ENCODE assay signal across 15 cellular contexts in genomic region chr2:234911271-234911670, GRCh38. TPM values are rescaled to one million over a fixed set of nuclear protein-coding genes. Genes with fewer than 3 reads are reported as not detected.
DNase-seq lines count a peak whose midpoint lies in the region; ATAC-seq and TF ChIP-seq lines count a peak whose summit lies in the region.
"Had no signal": no experiment of that assay in that cellular context is flagged by ENCODE, and none has a peak within 500 bp of the region (broad histone marks: within the 10 kb centered on the region; RNA-seq: fewer than 3 reads in every experiment).

No MANE protein-coding gene starts in this region.

- H3K18ac ChIP-seq in trophoblast cell (ENCODE audit: low read length): no peak overlapping the region

- no peak overlapping the region for H3K14ac ChIP-seq in trophoblast cell (ENCODE audit: low read length)

- H3K4me2 ChIP-seq in trophoblast cell (ENCODE audit: low read length): no peak overlapping the region

- no peak for ATAC-seq in Right ventricle myocardium superior (ENCODE audit: poor library complexity)
- no peak for ATAC-seq in activated naive CD4-positive, alpha-beta T cell treated with anti-CD3 and anti-CD28 coated beads, Interleukin-2, amount 50 U/mL, for 72 hours
- ATAC-seq: T-cell had no signal

- no peak overlapping the region for H3K27ac Mint-ChIP-seq in activated naive CD4-positive, alpha-beta T cell treated with anti-CD3 and anti-CD28 coated beads, Interleukin-2, amount 50 U/mL, for 72 hours
- H3K27ac Mint-ChIP-seq: immature natural killer cell, T-cell had no signal

- no peak overlapping the region for H3K9ac ChIP-seq in trophoblast cell (ENCODE audit: low read length)

- H3K79me1 ChIP-seq in trophoblast cell (ENCODE audit: low read length): no peaks in the 10 kb centered on the region

- H3K4me1 ChIP-seq in trophoblast cell (ENCODE audit: control insufficient read depth in 1 of 2, insufficient read depth in 2 of 2, low read length in 2 of 2): peaks cover 3% of the 10 kb centered on the region in 2 experiments
- H3K4me1 ChIP-seq: Caco-2 had no signal

- H4K91ac ChIP-seq in trophoblast cell (ENCODE audit: low read depth, low read length): no peak overlapping the region

- H3K4me3 ChIP-seq in trophoblast cell (ENCODE audit: low read depth, low read length): no peak overlapping the region

- no peaks in the 10 kb centered on the region for H3K36me3 ChIP-seq in trophoblast cell (ENCODE audit: control insufficient read depth in 1 of 2, insufficient read depth in 2 of 2, low read length in 2 of 2)

- H2BK5ac ChIP-seq in trophoblast cell (ENCODE audit: low read depth, low read length, poor library complexity): no peak overlapping the region

- POLR2A ChIA-PET in RWPE1 (lab: Yijun Ruan, JAX; ENCODE audit: low non-redundant PET): no interaction called here

- no peak overlapping the region for H4K12ac ChIP-seq in trophoblast cell (ENCODE audit: low read depth, low read length)

- H3K27ac ChIP-seq in RWPE1 (peak overlapping the region; percentile 8; the same call in 1 of the 2 replicates), epithelial cell of prostate (no peak overlapping the region), trophoblast cell (ENCODE audit: low read depth, low read length) (no peak overlapping the region)

- no peak overlapping the region for H2BK12ac ChIP-seq in trophoblast cell (ENCODE audit: low read length)

- peak; percentile 82 for DNase-seq in GM04504 (ENCODE audit: low read depth)
- peak; percentile 45 for DNase-seq in RWPE1 (ENCODE audit: low spot score)
- peak; percentile 60 for DNase-seq in epithelial cell of prostate (ENCODE audit: low read depth, low spot score)
- DNase-seq in trophoblast cell: peak; percentile 48 to 70
- no peak for DNase-seq in activated CD8-positive, alpha-beta memory T cell treated with anti-CD3 and anti-CD28 coated beads, Interleukin-2, amount 50 U/mL, for 48 hours
- DNase-seq in Right ventricle myocardium superior: no peak
- no peak for DNase-seq in activated naive CD4-positive, alpha-beta T cell treated with anti-CD3 and anti-CD28 coated beads, Interleukin-2, amount 50 U/mL, for 72 hours (ENCODE audit: low spot score in 2 of 2)
- no peak for DNase-seq in NCI-H69 (lab: John Stamatoyannopoulos, UW)
- DNase-seq: amygdala, Caco-2, immature natural killer cell, NCI-H1092 treated with DMSO at 0.1 percent for 48 hours, NCI-H526 treated with DMSO at 0.1 percent for 48 hours, T-cell had no signal

- no peak overlapping the region for H2BK120ac ChIP-seq in trophoblast cell (ENCODE audit: insufficient read depth, low read length, poor library complexity)

- no peak overlapping the region for H2AFZ ChIP-seq in trophoblast cell (ENCODE audit: insufficient read depth, low read length, poor library complexity)

- TF ChIP-seq CTCF in RWPE1 (conservative IDR thresholded peaks at IDR 0.05; ENCODE audit: low read depth): no peak

- no peak overlapping the region for H4K8ac ChIP-seq in trophoblast cell (ENCODE audit: low read depth, low read length)

- CTCF ChIA-PET in RWPE1 (lab: Yijun Ruan, JAX): no interaction called here

- H3K27me3 ChIP-seq in trophoblast cell (ENCODE audit: insufficient read depth, low read length): no peaks in the 10 kb centered on the region

- H3K9me3 Mint-ChIP-seq in activated naive CD4-positive, alpha-beta T cell treated with anti-CD3 and anti-CD28 coated beads, Interleukin-2, amount 50 U/mL, for 72 hours: no peaks in the 10 kb centered on the region
- H3K9me3 Mint-ChIP-seq: immature natural killer cell, T-cell had no signal

- H3K23ac ChIP-seq in trophoblast cell (ENCODE audit: low read length): no peak overlapping the region

- WGBS in trophoblast cell (ENCODE audit: extremely low coverage, insufficient coverage, insufficient read length): no CpG with 5 or more reads among the region's 2 CpGs

- no peaks in the 10 kb centered on the region for H3K36me3 Mint-ChIP-seq in activated naive CD4-positive, alpha-beta T cell treated with anti-CD3 and anti-CD28 coated beads, Interleukin-2, amount 50 U/mL, for 72 hours
- H3K36me3 Mint-ChIP-seq: immature natural killer cell, T-cell had no signal

- no peaks in the 10 kb centered on the region for H3K9me3 ChIP-seq in trophoblast cell (ENCODE audit: insufficient read depth, low read depth, low read length)
- H3K9me3 ChIP-seq: Caco-2 had no signal

- H2AK5ac ChIP-seq in trophoblast cell (ENCODE audit: low read length): no peak overlapping the region

- intact Hi-C loops in Right ventricle myocardium superior (cut with DNase I): no loop called here

- no peak overlapping the region for H3K4ac ChIP-seq in trophoblast cell (ENCODE audit: low read depth, low read length)

- no peaks in the 10 kb centered on the region for H3K79me2 ChIP-seq in trophoblast cell (ENCODE audit: control insufficient read depth, insufficient read depth, low read length, poor library complexity)

RNA-seq across cellular contexts. Expression of gene SH3BP4, which starts 40.5 kb away (rescaled TPM):
- polyA plus RNA-seq in trophoblast cell (2013): 35.4 and 36.3 TPM in 2 replicates
- 9.0 TPM for total RNA-seq in Right ventricle myocardium superior
- under 1 TPM in 1 of 2 donors, not detected in 1; 0.31 TPM for total RNA-seq in activated naive CD4-positive, alpha-beta T cell treated with anti-CD3 and anti-CD28 coated beads, Interleukin-2, amount 50 U/mL, for 72 hours
- total RNA-seq: activated CD8-positive, alpha-beta memory T cell treated with anti-CD3 and anti-CD28 coated beads for 36 hours had no signal

Comparison
In these comparisons a context has a peak if more than half of its experiments do, and no peak if none do; other contexts are left out.
1. DNase-seq: peak in GM04504 (single experiment), RWPE1 (single experiment), epithelial cell of prostate (single experiment) and trophoblast cell (2 of 2); none in activated CD8-positive, alpha-beta memory T cell treated with anti-CD3 and anti-CD28 coated beads, Interleukin-2, amount 50 U/mL, for 48 hours (single experiment), Right ventricle myocardium superior (single experiment), activated naive CD4-positive, alpha-beta T cell treated with anti-CD3 and anti-CD28 coated beads, Interleukin-2, amount 50 U/mL, for 72 hours (0 of 2) and NCI-H69 (single experiment).